ENCODE assay signal across 21 cellular contexts in genomic region chr20:53628076-53628475, GRCh38.
"Had no signal": no experiment of that assay in that cellular context is flagged by ENCODE, and none has a peak within 500 bp of the region (broad histone marks: within the 10 kb centered on the region; RNA-seq: fewer than 3 reads in every experiment).

No MANE protein-coding gene starts in this region.

- H3K27ac Mint-ChIP-seq: activated CD4-positive, alpha-beta memory T cell treated with anti-CD3 and anti-CD28 coated beads for 36 hours; activated T-helper 1 cell treated with anti-CD3 and anti-CD28 coated beads, Interleukin-12 subunit alpha, Interleukin-12 subunit beta, Interleukin-2, Interleukin-4 antibody, amounts not matched to agents 30 ng/mL and 10 ng/mL and 1 ng/mL, durations not matched to agents 14 hours and 24 hours and 36 hours had no signal

- H3K4me2 ChIP-seq: SK-N-SH had no signal

- H3K36me3 Mint-ChIP-seq: activated CD4-positive, alpha-beta memory T cell treated with anti-CD3 and anti-CD28 coated beads for 36 hours; natural killer cell had no signal

- H3K4me3 ChIP-seq: cardiac muscle cell, right atrium auricular region, thoracic aorta, upper lobe of right lung had no signal

- DNase-seq: activated CD4-positive, alpha-beta memory T cell treated with anti-CD3 and anti-CD28 coated beads for 36 hours; activated CD4-positive, CD25-positive, alpha-beta regulatory T cell treated with anti-CD3 and anti-CD28 coated beads, Interleukin-2, amount 50 U/mL, for 72 hours; activated CD8-positive, alpha-beta memory T cell treated with anti-CD3 and anti-CD28 coated beads, Interleukin-2, amount 50 U/mL, for 48 hours; activated naive CD4-positive, alpha-beta T cell treated with Interleukin-2 at 50 U/mL for 16 hours; hippocampal formation; natural killer cell; posterior cingulate gyrus; SK-N-SH; small intestine; stimulated activated CD4-positive, alpha-beta T cell treated with anti-CD3 and anti-CD28 coated beads, Interleukin-4, amount 100 ng/mL, for 24 hours; stimulated activated naive CD4-positive, alpha-beta T cell treated with Interleukin-2 at 50 U/mL for 16 hours; T-helper 1 cell; T1000; upper lobe of right lung had no signal

- H3K9ac ChIP-seq: SK-N-SH had no signal

- H3K27me3 ChIP-seq: cardiac muscle cell, right atrium auricular region, upper lobe of right lung had no signal

- ATAC-seq: left lobe of liver, natural killer cell, upper lobe of right lung had no signal

- H3K4me3 Mint-ChIP-seq: activated CD4-positive, alpha-beta memory T cell treated with anti-CD3 and anti-CD28 coated beads for 36 hours; activated T-helper 1 cell treated with anti-CD3 and anti-CD28 coated beads, Interleukin-12 subunit alpha, Interleukin-12 subunit beta, Interleukin-2, Interleukin-4 antibody, amounts not matched to agents 30 ng/mL and 10 ng/mL and 1 ng/mL, durations not matched to agents 14 hours and 24 hours and 36 hours; natural killer cell had no signal

- H3K9me3 ChIP-seq: right atrium auricular region, SK-N-SH, thoracic aorta, upper lobe of right lung had no signal

- H3K9me3 Mint-ChIP-seq: activated CD4-positive, alpha-beta memory T cell treated with anti-CD3 and anti-CD28 coated beads for 36 hours; activated T-helper 1 cell treated with anti-CD3 and anti-CD28 coated beads, Interleukin-12 subunit alpha, Interleukin-12 subunit beta, Interleukin-2, Interleukin-4 antibody, amounts not matched to agents 30 ng/mL and 10 ng/mL and 1 ng/mL, durations not matched to agents 14 hours and 24 hours and 36 hours; natural killer cell had no signal

- H3K27me3 Mint-ChIP-seq: activated CD4-positive, alpha-beta memory T cell treated with anti-CD3 and anti-CD28 coated beads for 36 hours had no signal

- H3K36me3 ChIP-seq: cardiac muscle cell, right atrium auricular region, thoracic aorta, upper lobe of right lung had no signal

- H3K27ac ChIP-seq: cardiac muscle cell, right atrium auricular region, thoracic aorta, upper lobe of right lung had no signal

- FAIRE-seq: endometrium, keratinocyte, small intestine had no signal

- H3K9me2 ChIP-seq: SK-N-SH had no signal
